ENCODE assay signal across 8 cellular contexts in genomic region chr6:47134476-47135189, GRCh38.
DNase-seq lines count a peak whose midpoint lies in the region; ATAC-seq, FAIRE-seq and TF ChIP-seq lines count a peak whose summit lies in the region.

No MANE protein-coding gene starts in this region.

- H3K9me3 ChIP-seq in astrocyte (ENCODE audit: insufficient read depth, low read depth, low read length) (no peaks in the 10 kb centered on the region), left lung (no peaks in the 10 kb centered on the region)

- intact Hi-C loops in left lung (cut with DNase I) = no loop called here

- H3K4me3 ChIP-seq in astrocyte (ENCODE audit: insufficient read depth, low read depth, low read length) = peak overlapping the region; percentile 38
- no peak overlapping the region for H3K4me3 ChIP-seq in left lung

- peaks cover 69% of the 10 kb centered on the region for H3K4me1 Mint-ChIP-seq in astrocyte (ENCODE audit: low read depth, unreplicated experiment)

- TF ChIP-seq CTCF in astrocyte (IDR thresholded peaks at IDR 0.05; ENCODE audit: insufficient read depth, low read depth, low read length) (no peak), left lung (IDR thresholded peaks at IDR 0.05) (no peak)

- H4K20me1 ChIP-seq in astrocyte (ENCODE audit: insufficient read depth, low read length) = no peaks in the 10 kb centered on the region

- H3K36me3 ChIP-seq in astrocyte (ENCODE audit: insufficient read depth, low read length) = no peaks in the 10 kb centered on the region
- H3K36me3 ChIP-seq in left lung = no peaks in the 10 kb centered on the region

- no peaks in the 10 kb centered on the region for H3K27me3 ChIP-seq in astrocyte (ENCODE audit: insufficient read depth, low read length)
- no peaks in the 10 kb centered on the region for H3K27me3 ChIP-seq in left lung

- H3K9ac ChIP-seq in astrocyte (ENCODE audit: low read length) = peak overlapping the region; percentile 75

- peak overlapping the region; percentile 92 for H3K27ac Mint-ChIP-seq in astrocyte (ENCODE audit: unreplicated experiment)

- no peaks in the 10 kb centered on the region for H3K79me2 ChIP-seq in astrocyte (ENCODE audit: insufficient read depth, low read length)

- H3K27me3 Mint-ChIP-seq in astrocyte (ENCODE audit: low read depth, unreplicated experiment) = no peaks in the 10 kb centered on the region

- H2AFZ ChIP-seq in astrocyte (ENCODE audit: low read depth, low read length) = peak overlapping the region; percentile 38

- H3K4me2 ChIP-seq in astrocyte (ENCODE audit: low read length) = peak overlapping the region; percentile 78

- H3K4me1 ChIP-seq in astrocyte (ENCODE audit: insufficient read depth, low read length) = peaks cover 26% of the 10 kb centered on the region
- H3K4me1 ChIP-seq in left lung = peaks cover 13 to 20% of the 10 kb centered on the region in 2 donors

- peak; percentile 80 for ATAC-seq in left lung
- no peak for ATAC-seq in GM18909 (IDR thresholded peaks at IDR 0.05; ENCODE audit: poor library complexity, unreplicated experiment)

- H3K27ac ChIP-seq in astrocyte (ENCODE audit: low read depth, low read length) (peak overlapping the region; percentile 94), left lung (peak overlapping the region; percentile 6 to 51)

- peak; percentile 94 for FAIRE-seq in astrocyte (lab: Jason Lieb, UNC)

- no peaks in the 10 kb centered on the region for H3K36me3 Mint-ChIP-seq in astrocyte (ENCODE audit: low read depth, unreplicated experiment)

- H3K4me3 Mint-ChIP-seq in astrocyte (ENCODE audit: unreplicated experiment) = peak overlapping the region; percentile 4

- no peaks in the 10 kb centered on the region for H3K9me3 Mint-ChIP-seq in astrocyte (ENCODE audit: unreplicated experiment)

- peak; percentile 80 for DNase-seq in DMS 273 (lab: John Stamatoyannopoulos, UW; ENCODE audit: unreplicated experiment)
- peak; percentile 87 for DNase-seq in NCI-H2029 (lab: John Stamatoyannopoulos, UW)
- peak; percentile 99 for DNase-seq in astrocyte (ENCODE audit: low read depth)
- DNase-seq in left lung = no peak
- no peak for DNase-seq in activated effector memory CD4-positive, alpha-beta T cell treated with Interleukin-2 at 50 U/mL for 16 hours
- DNase-seq in stimulated activated CD4-positive, alpha-beta T cell treated with anti-CD3 and anti-CD28 coated beads, Interleukin-2, amount 100 ng/mL, for 48 hours = no peak
- no peak for DNase-seq in NCI-H526 (lab: John Stamatoyannopoulos, UW)

Comparison
In these comparisons a context has a peak if more than half of its experiments do, and no peak if none do; other contexts are left out.
1. DNase-seq: peak in DMS 273 (single experiment), NCI-H2029 (single experiment) and astrocyte (single experiment); none in left lung (0 of 2), activated effector memory CD4-positive, alpha-beta T cell treated with Interleukin-2 at 50 U/mL for 16 hours (single experiment), stimulated activated CD4-positive, alpha-beta T cell treated with anti-CD3 and anti-CD28 coated beads, Interleukin-2, amount 100 ng/mL, for 48 hours (0 of 2) and NCI-H526 (0 of 2).